Comparison of ENCODE assay signal across 8 cellular contexts in the genomic region with DNA sequence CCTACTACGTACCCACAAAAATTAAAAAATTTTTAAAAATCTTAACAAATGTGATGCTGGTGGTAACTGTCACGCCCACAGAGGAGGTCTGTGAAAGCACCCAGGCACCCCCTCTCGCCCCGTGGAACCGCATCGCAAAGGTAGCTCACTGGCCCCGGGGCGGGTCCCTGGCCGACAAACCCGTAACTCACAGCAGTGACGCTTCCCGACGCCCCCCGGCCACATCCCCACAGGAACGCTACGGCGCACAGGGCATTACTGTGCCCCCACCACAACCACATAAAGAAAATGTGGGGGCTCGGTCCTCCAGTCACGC. TPM values are rescaled to one million over a fixed set of nuclear protein-coding genes. Genes with fewer than 3 reads are reported as not detected.
DNase-seq lines count a peak whose midpoint lies in the region; ATAC-seq and TF ChIP-seq lines count a peak whose summit lies in the region.

No MANE protein-coding gene starts in this region.

- H3K4me2 ChIP-seq in OCI-LY1 (ENCODE audit: low read length) = peak overlapping the region; percentile 76

- CTCF ChIA-PET in MCF 10A (lab: Yijun Ruan, JAX) = interaction anchor here (0.6 to 1.3 kb wide), 5 partner anchors 35 to 223 kb away, joined by 3 to 7 read pairs (median 3); partner anchors contain the start of gene MGRN1

- TSS peak; percentile 54 for BruUV-seq in MCF 10A (replicated peaks; lab: Mats Ljungman, UMichigan)

- H3K36me3 Mint-ChIP-seq in MCF 10A (ENCODE audit: insufficient read depth, unreplicated experiment) = peaks cover 34% of the 10 kb centered on the region

- H3K4me1 ChIP-seq in OCI-LY1 (ENCODE audit: insufficient read depth, low read length, severe bottlenecking) (peaks cover 15% of the 10 kb centered on the region), lung (ENCODE audit: control insufficient read depth in 2 of 2, insufficient read depth in 2 of 2, low read length in 2 of 2) (peaks cover 0 to 2% of the 10 kb centered on the region in 2 donors), suprapubic skin (peaks cover 18% of the 10 kb centered on the region)

- H3K27me3 ChIP-seq in OCI-LY1 (ENCODE audit: insufficient read depth, low read length) (no peaks in the 10 kb centered on the region), lung (ENCODE audit: control insufficient read depth, insufficient read depth) (no peaks in the 10 kb centered on the region), suprapubic skin (no peaks in the 10 kb centered on the region)

- WGBS in lung, 2 donors = 1 to 2% methylated on average over 19 of the region's 19 CpGs
- WGBS in suprapubic skin = 0% methylated on average over 18 of the region's 19 CpGs

- no peak for TF ChIP-seq POLR2A in suprapubic skin (IDR thresholded peaks at IDR 0.05)

- peak; percentile 29 for DNase-seq in activated T-cell treated with anti-CD3 and anti-CD28 coated beads for 4 hours
- no peak for DNase-seq in activated T-cell treated with anti-CD3 and anti-CD28 coated beads, Interleukin-2, amount 50 U/mL, for 1 hour
- no peak for DNase-seq in MCF 10A (ENCODE audit: unreplicated experiment)
- DNase-seq in lung (ENCODE audit: low spot score) = no peak
- no peak for DNase-seq in suprapubic skin (ENCODE audit: low spot score in 2 of 2)
- DNase-seq in NCI-H446 treated with DMSO at 0.1 percent for 48 hours (lab: John Stamatoyannopoulos, UW) = no peak

- H3K4me3 Mint-ChIP-seq in MCF 10A (ENCODE audit: unreplicated experiment) = peak overlapping the region; percentile 98

- intact Hi-C loops in MCF 10A (cut with micrococcal nuclease) = loop anchor here (1.0 to 10.0 kb wide), 3 partner anchors 34 to 361 kb away; partner anchors contain the start of genes EEF2KMT and ZNF500

- no peaks in the 10 kb centered on the region for H4K20me1 ChIP-seq in OCI-LY1 (ENCODE audit: insufficient read depth, low read length)

- peak overlapping the region; percentile 45; the same call in 1 of the 2 replicates for H2AFZ ChIP-seq in OCI-LY1 (ENCODE audit: low read length)

- H3K4me1 Mint-ChIP-seq in MCF 10A (ENCODE audit: insufficient read depth, unreplicated experiment) = peaks cover 13% of the 10 kb centered on the region

- H3K27ac Mint-ChIP-seq in MCF 10A (ENCODE audit: low read depth, unreplicated experiment) = peak overlapping the region; percentile 98

- H3K4me3 ChIP-seq in OCI-LY1 (ENCODE audit: low read depth, low read length, poor library complexity, severe bottlenecking) (peak overlapping the region; percentile 85), lung (peak overlapping the region; percentile 92), suprapubic skin (peak overlapping the region; percentile 94)

- ATAC-seq in lung (ENCODE audit: insufficient read depth, low FRiP score) = no peak
- ATAC-seq in HG03025 (IDR thresholded peaks at IDR 0.05; ENCODE audit: low FRiP score, unreplicated experiment) = no peak

- H3K9ac ChIP-seq in OCI-LY1 (ENCODE audit: low read length) = peak overlapping the region; percentile 84

- no peaks in the 10 kb centered on the region for H3F3A ChIP-seq in OCI-LY1 (ENCODE audit: insufficient read depth, low read length)

- no peaks in the 10 kb centered on the region for H3K9me3 Mint-ChIP-seq in MCF 10A (ENCODE audit: unreplicated experiment)

- H3K27me3 Mint-ChIP-seq in MCF 10A (ENCODE audit: insufficient read depth, unreplicated experiment) = no peaks in the 10 kb centered on the region

- H3K9me2 ChIP-seq in OCI-LY1 (ENCODE audit: low read depth, low read length) = no peaks in the 10 kb centered on the region

- no peak for TF ChIP-seq EP300 in suprapubic skin (IDR thresholded peaks at IDR 0.05)

- no peaks in the 10 kb centered on the region for H3K79me2 ChIP-seq in OCI-LY1 (ENCODE audit: insufficient read depth, low read length)

- no peak for TF ChIP-seq CTCF in OCI-LY1 (IDR thresholded peaks at IDR 0.05; ENCODE audit: low read length)
- TF ChIP-seq CTCF in MCF 10A (IDR thresholded peaks at IDR 0.05; ENCODE audit: unreplicated experiment) = no peak
- TF ChIP-seq CTCF in lung (IDR thresholded peaks at IDR 0.05; ENCODE audit: control extremely low read depth, extremely low read depth) = no peak
- TF ChIP-seq CTCF in suprapubic skin (IDR thresholded peaks at IDR 0.05) = no peak

- H3K9me3 ChIP-seq in OCI-LY1 (ENCODE audit: low read length) = no peaks in the 10 kb centered on the region
- H3K9me3 ChIP-seq in lung (ENCODE audit: control insufficient read depth in 2 of 2, insufficient read depth in 1 of 2, low read length in 1 of 2) = no peaks in the 10 kb centered on the region
- H3K9me3 ChIP-seq in suprapubic skin = no peaks in the 10 kb centered on the region

- H3K36me3 ChIP-seq in OCI-LY1 (ENCODE audit: insufficient read depth, low read length) (peaks cover 4% of the 10 kb centered on the region; the same call in 1 of the 2 replicates), lung (ENCODE audit: control insufficient read depth in 2 of 2, insufficient read depth in 2 of 2, low read length in 2 of 2) (peaks cover 0 to 9% of the 10 kb centered on the region in 2 donors), suprapubic skin (peaks cover 19% of the 10 kb centered on the region)

- POLR2A ChIA-PET in MCF 10A (lab: Yijun Ruan, JAX) = interaction anchor here (0.5 to 2.9 kb wide), 24 partner anchors 9 to 338 kb away, joined by 3 to 64 read pairs (median 5); partner anchors contain the start of genes ALG1, GLYR1, NUDT16L1 and ROGDI

- H3K27ac ChIP-seq in OCI-LY1 (ENCODE audit: low read depth, low read length, poor library complexity, severe bottlenecking) = no peak overlapping the region
- H3K27ac ChIP-seq in lung (ENCODE audit: low read depth in 1 of 2, low read length in 1 of 2) = peak overlapping the region; percentile 55 to 58
- peak overlapping the region; percentile 81 for H3K27ac ChIP-seq in suprapubic skin

RNA-seq across cellular contexts. Expression of gene ANKS3, which starts 0.4 kb away (rescaled TPM):
- total RNA-seq in MCF 10A (2022) (29.9 and 35.0 TPM in 2 replicates), lung (10 to 100 TPM; 23.5 to 25.3 TPM), suprapubic skin (10 to 100 TPM; 11.5 to 36.5 (median 20.0) TPM)
- 10 to 100 TPM; 12.6 to 26.3 TPM for polyA plus RNA-seq in lung

RNA-seq across cellular contexts. Expression of gene DNAAF8, which starts 0.6 kb away (rescaled TPM):
- total RNA-seq in MCF 10A (2022) = 0.56 and 1.6 TPM in 2 replicates
- 10 to 100 TPM in 1 of 2 donors, 1 to 10 TPM in 1; 5.1 to 11.3 TPM for total RNA-seq in lung
- polyA plus RNA-seq in lung = 1 to 10 TPM; 4.3 to 4.9 TPM
- total RNA-seq in suprapubic skin = 1 to 10 TPM in 2 of 4 donors, under 1 TPM in 1, not detected in 1; 0.36 to 1.7 (median 1.4) TPM

RNA-seq across cellular contexts. Expression of gene ZNF500, which starts 33.3 kb away (rescaled TPM):
- total RNA-seq in MCF 10A (2022) = 13.8 and 14.0 TPM in 2 replicates
- 10 to 100 TPM; 13.7 to 14.6 TPM for total RNA-seq in lung
- 10 to 100 TPM in 1 of 2 donors, 1 to 10 TPM in 1; 7.5 to 10.7 TPM for polyA plus RNA-seq in lung
- 10 to 100 TPM in 2 of 4 donors, 1 to 10 TPM in 2; 7.9 to 17.6 (median 12.4) TPM for total RNA-seq in suprapubic skin

RNA-seq across cellular contexts. Expression of gene NUDT16L1, which starts 40.3 kb away (rescaled TPM):
- total RNA-seq in MCF 10A (2022) (18.3 and 21.8 TPM in 2 replicates), lung (10 to 100 TPM; 34.7 to 41.3 TPM), suprapubic skin (10 to 100 TPM; 19.9 to 32.7 (median 24.6) TPM)
- 10 to 100 TPM; 27.8 to 29.8 TPM for polyA plus RNA-seq in lung

RNA-seq across cellular contexts. Expression of gene SEPTIN12, which starts 54.4 kb away (rescaled TPM):
- total RNA-seq in MCF 10A (2022) (not detected in 2 replicates), lung (not detected), suprapubic skin (not detected)
- polyA plus RNA-seq in lung = not detected
